ENCODE assay signal across 8 cellular contexts in genomic region chr4:16083217-16084191, GRCh38. TPM values are rescaled to one million over a fixed set of nuclear protein-coding genes. Genes with fewer than 3 reads are reported as not detected.
A peak's percentile ranks its signal among the peaks of the same experiment; 100 is the strongest.
DNase-seq lines count a peak whose midpoint lies in the region; ATAC-seq and TF ChIP-seq lines count a peak whose summit lies in the region.

Gene PROM1 (minus strand): TSS chr4:16084023. CDS start chr4:16075906, 8,117 bp downstream.

- no peak within 1 kb of the TSS for H3K27ac ChIP-seq in aorta (ENCODE audit: low read depth in 1 of 2, low read length in 2 of 2)

- H3K4me3 ChIP-seq in epithelial cell of esophagus (ENCODE audit: low read length), result peak within 1 kb of the TSS; percentile 11
- H3K4me3 ChIP-seq in aorta (ENCODE audit: low read length in 2 of 2), result peak within 1 kb of the TSS; percentile 15 to 50

- POLR2A ChIA-PET in naive thymus-derived CD8-positive, alpha-beta T cell (lab: Charles Lee), result no interaction called here

- no peaks in the 10 kb centered on the region for H3K36me3 ChIP-seq in aorta (ENCODE audit: control insufficient read depth in 1 of 2, insufficient read depth in 2 of 2, low read length in 1 of 2)

- peaks cover 8 to 26% (median 23%) of the 10 kb centered on the region in 4 donors for H3K4me1 Mint-ChIP-seq in naive thymus-derived CD8-positive, alpha-beta T cell

- no peaks in the 10 kb centered on the region for H3K36me3 Mint-ChIP-seq in naive thymus-derived CD8-positive, alpha-beta T cell

- peaks cover 0 to 2% (median 0%) of the 10 kb centered on the region in 9 donors for H3K9me3 Mint-ChIP-seq in naive thymus-derived CD8-positive, alpha-beta T cell

- 2 to 4% methylated on average over 78 to 83 of the region's 83 CpGs for WGBS in aorta, 2 donors

- peak; percentile 53 to 60 for ATAC-seq in naive thymus-derived CD8-positive, alpha-beta T cell
- ATAC-seq in aorta (ENCODE audit: low FRiP score) (peak; percentile 70), HG03025 (IDR thresholded peaks at IDR 0.05; ENCODE audit: low FRiP score, unreplicated experiment) (no peak), GM18520 (IDR thresholded peaks at IDR 0.05; ENCODE audit: unreplicated experiment) (no peak)

- peaks cover 32 to 82% (median 62%) of the 10 kb centered on the region in 5 donors for H3K27me3 Mint-ChIP-seq in naive thymus-derived CD8-positive, alpha-beta T cell

- no peaks in the 10 kb centered on the region for H3K4me1 ChIP-seq in aorta (ENCODE audit: control insufficient read depth in 1 of 2, insufficient read depth in 2 of 2, low read length in 2 of 2)

- DNase-seq in Daoy (ENCODE audit: low read depth) (peak; percentile 29), NCI-H69 (lab: John Stamatoyannopoulos, UW) (peak; percentile 86), epithelial cell of esophagus (ENCODE audit: low read depth) (peak; percentile 22), aorta (peak; percentile 55 to 77)
- DNase-seq in naive thymus-derived CD8-positive, alpha-beta T cell, result peak in 2 of 10 donors; percentile 2 to 9
- no peak for DNase-seq in effector CD8-positive, alpha-beta T cell (lab: John Stamatoyannopoulos, UW)

- peak within 1 kb of the TSS; percentile 67 to 88 (median 82) for H3K4me3 Mint-ChIP-seq in naive thymus-derived CD8-positive, alpha-beta T cell

- intact Hi-C loops in aorta (cut with DNase I), result loop anchor here in 1 of 2 donors (2.0 to 5.0 kb wide), 2 partner anchors 39 to 49 kb away; no protein-coding TSS in a partner anchor

- H3K9me3 ChIP-seq in aorta (ENCODE audit: control insufficient read depth, low read length), result peaks cover 1% of the 10 kb centered on the region

- H3K27me3 ChIP-seq in aorta (ENCODE audit: control insufficient read depth in 1 of 2, insufficient read depth in 2 of 2, low read length in 1 of 2), result peaks cover 0 to 1% of the 10 kb centered on the region in 2 donors

- no peak for TF ChIP-seq CTCF in epithelial cell of esophagus (IDR thresholded peaks at IDR 0.05; ENCODE audit: insufficient read depth, low read depth, low read length, missing control alignments)

- peak within 1 kb of the TSS in 2 of 10 donors; percentile 22 to 29 for H3K27ac Mint-ChIP-seq in naive thymus-derived CD8-positive, alpha-beta T cell

RNA-seq across cellular contexts. Expression of gene PROM1, which starts in this region (rescaled TPM):
- total RNA-seq in Daoy (2014; rRNA removed; shearing (Covaris generic)), result 0.57 and 0.68 TPM in 2 replicates
- total RNA-seq in naive thymus-derived CD8-positive, alpha-beta T cell, result not detected
- polyA plus RNA-seq in naive thymus-derived CD8-positive, alpha-beta T cell, result not detected
- 10 to 100 TPM in 1 of 2 donors, 1 to 10 TPM in 1; 8.0 to 28.9 TPM for total RNA-seq in aorta
- polyA plus RNA-seq in aorta, result 1 to 10 TPM; 4.1 to 4.4 TPM

Comparison
In these comparisons a context has a peak if more than half of its experiments do, and no peak if none do; other contexts are left out.
1. RNA of gene PROM1 (polyA plus RNA-seq): 4.1 to 4.4 TPM in aorta; not detected in naive thymus-derived CD8-positive, alpha-beta T cell; every median in the first group is over 4 times any median in the second.
2. Peak in DNase-seq in Daoy; RNA of the gene not detected or under 1 TPM.
3. Peak in ATAC-seq in naive thymus-derived CD8-positive, alpha-beta T cell; RNA of the gene not detected or under 1 TPM.